1 cellular context compared by ENCODE assay signal in genomic region chr12:117968826-117969659, GRCh38.
TF ChIP-seq lines count a peak whose summit lies in the region.

TSS of gene KSR2 (minus strand) at chr12:117968990. CDS start at chr12:117968255, 735 bp downstream.

TF ChIP-seq in GM12878, 131 proteins besides CTCF, POLR2A, EP300 and RAD21 (continued from another document):
- TF ChIP-seq PBX3 (IDR thresholded peaks at IDR 0.05; ENCODE audit: insufficient replicate concordance, low read depth, low read length) (peak; percentile 88), IKZF1 (conservative IDR thresholded peaks at IDR 0.05) (peak; percentile 51), SMAD5 (IDR thresholded peaks at IDR 0.05; ENCODE audit: low read depth) (no peak), BCL3 (IDR thresholded peaks at IDR 0.05; ENCODE audit: borderline replicate concordance, insufficient read depth, low read depth, low read length, poor library complexity, severe bottlenecking) (no peak), BHLHE40 (IDR thresholded peaks at IDR 0.05; ENCODE audit: borderline replicate concordance in 1 of 2, low read depth in 2 of 2, low read length in 1 of 2) (peak in 1 of 2 experiments; percentile 31; a peak in 1 of 4 replicates), BACH1 (IDR thresholded peaks at IDR 0.05; ENCODE audit: borderline replicate concordance) (peak; percentile 39; the same call in 1 of the 2 replicates)
TF ChIP-seq in GM12878: peak in this region for 14.
